8 cellular contexts compared by ENCODE assay signal in the genomic region with DNA sequence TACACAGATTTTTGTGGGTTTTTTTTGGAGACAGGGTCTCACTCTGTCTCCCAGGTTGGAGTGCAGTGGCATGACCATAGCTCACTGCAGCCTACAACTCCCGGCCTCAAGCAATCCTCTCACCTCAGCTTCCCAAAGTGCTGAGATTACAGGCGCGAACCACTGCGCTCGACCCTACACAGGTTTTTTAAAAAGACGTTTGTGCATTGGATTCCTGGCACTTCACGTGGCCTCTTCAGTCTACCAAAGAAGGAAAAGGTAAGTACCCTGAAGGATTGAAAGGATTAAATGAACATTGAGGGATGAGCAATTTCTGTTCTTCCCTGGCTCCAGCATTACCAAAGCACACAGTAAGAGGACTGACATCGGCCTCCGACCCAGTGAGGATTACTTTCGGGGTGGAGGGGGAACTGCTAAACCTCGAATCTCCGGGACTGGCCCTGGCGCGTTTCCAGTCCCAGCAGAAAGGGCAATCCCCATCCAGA. TPM values are rescaled to one million over a fixed set of nuclear protein-coding genes. Genes with fewer than 3 reads are reported as not detected.
DNase-seq lines count a peak whose midpoint lies in the region; ATAC-seq, FAIRE-seq and TF ChIP-seq lines count a peak whose summit lies in the region.

No MANE protein-coding gene starts in this region.

- peak overlapping the region; percentile 89 to 100 (median 98) for H3K4me3 ChIP-seq in BLaER1 treated with 17β-estradiol and CSF1 and Interleukin-3, amounts not matched to agents 10 nM and 100 nM
- no peak overlapping the region for H3K4me3 ChIP-seq in KMS-11 (IDR thresholded peaks at IDR 0.05; ENCODE audit: insufficient read depth, low read depth, low read length)

- H3K27ac Mint-ChIP-seq in dendritic cell treated with granulocyte-macrophage colony-stimulating factor and Interleukin-4, amounts not matched to agents 40 ng/mL and 50 ng/mL, for 4 days = peak overlapping the region; percentile 91
- H3K27ac Mint-ChIP-seq in nephron progenitor cell = peak overlapping the region; percentile 51

- peaks cover 44% of the 10 kb centered on the region for H3K79me2 ChIP-seq in KMS-11 (ENCODE audit: insufficient read depth, low read depth)

- no peak for TF ChIP-seq CTCF in KMS-11 (conservative IDR thresholded peaks at IDR 0.05; ENCODE audit: low read depth, low read length)
- TF ChIP-seq CTCF in nephron progenitor cell (IDR thresholded peaks at IDR 0.05) = no peak

- H3K9me3 Mint-ChIP-seq in dendritic cell treated with granulocyte-macrophage colony-stimulating factor and Interleukin-4, amounts not matched to agents 40 ng/mL and 50 ng/mL, for 4 days = no peaks in the 10 kb centered on the region
- no peaks in the 10 kb centered on the region for H3K9me3 Mint-ChIP-seq in nephron progenitor cell

- ATAC-seq in HG03135 (IDR thresholded peaks at IDR 0.05; ENCODE audit: unreplicated experiment) = no peak
- no peak for ATAC-seq in GM21825 (IDR thresholded peaks at IDR 0.05; ENCODE audit: unreplicated experiment)

- H3K27me3 Mint-ChIP-seq in dendritic cell treated with granulocyte-macrophage colony-stimulating factor and Interleukin-4, amounts not matched to agents 40 ng/mL and 50 ng/mL, for 4 days = no peaks in the 10 kb centered on the region
- peaks cover 28% of the 10 kb centered on the region for H3K27me3 Mint-ChIP-seq in nephron progenitor cell (ENCODE audit: low read depth, poor library complexity)

- peaks cover 34 to 44% (median 39%) of the 10 kb centered on the region in 10 experiments for H3K4me1 ChIP-seq in BLaER1 treated with 17β-estradiol and CSF1 and Interleukin-3, amounts not matched to agents 10 nM and 100 nM
- peaks cover 42% of the 10 kb centered on the region for H3K4me1 ChIP-seq in KMS-11 (ENCODE audit: low read depth, poor library complexity, severe bottlenecking)

- intact Hi-C loops in dendritic cell treated with granulocyte-macrophage colony-stimulating factor and Interleukin-4, amounts not matched to agents 40 ng/mL and 50 ng/mL, for 4 days (cut with micrococcal nuclease) = loop anchor here (5.0 kb wide), 2 partner anchors 82 to 673 kb away; partner anchors contain the start of genes OSER1 and STK4

- H3K27ac ChIP-seq in BLaER1 treated with 17β-estradiol and CSF1 and Interleukin-3, amounts not matched to agents 10 nM and 100 nM = peak overlapping the region in 10 of 11 experiments; percentile 98 to 100 (median 99); a peak in 20 of 22 replicates
- no peak overlapping the region for H3K27ac ChIP-seq in KMS-11

- H3K27me3 ChIP-seq in BLaER1 treated with 17β-estradiol and CSF1 and Interleukin-3, amounts not matched to agents 10 nM and 100 nM = no peaks in the 10 kb centered on the region
- no peaks in the 10 kb centered on the region for H3K27me3 ChIP-seq in KMS-11 (ENCODE audit: insufficient read depth, low read depth)

- no peak; the same call in 1 of the 2 replicates for TF ChIP-seq POLR2A in GM12892 (IDR thresholded peaks at IDR 0.05; ENCODE audit: low read depth, low read length)

- peaks cover 12% of the 10 kb centered on the region for H3K36me3 Mint-ChIP-seq in dendritic cell treated with granulocyte-macrophage colony-stimulating factor and Interleukin-4, amounts not matched to agents 40 ng/mL and 50 ng/mL, for 4 days (ENCODE audit: low read depth)
- H3K36me3 Mint-ChIP-seq in nephron progenitor cell (ENCODE audit: low read depth) = peaks cover 6% of the 10 kb centered on the region

- H3K36me3 ChIP-seq in BLaER1 treated with 17β-estradiol and CSF1 and Interleukin-3, amounts not matched to agents 10 nM and 100 nM = peaks cover 3 to 33% (median 21%) of the 10 kb centered on the region in 11 experiments; a peak in 17 of 22 replicates
- no peaks in the 10 kb centered on the region for H3K36me3 ChIP-seq in KMS-11 (ENCODE audit: insufficient read depth)

- H3K4me1 Mint-ChIP-seq in dendritic cell treated with granulocyte-macrophage colony-stimulating factor and Interleukin-4, amounts not matched to agents 40 ng/mL and 50 ng/mL, for 4 days (ENCODE audit: low read depth) = peaks cover 42% of the 10 kb centered on the region
- peaks cover 47% of the 10 kb centered on the region for H3K4me1 Mint-ChIP-seq in nephron progenitor cell

- H2AFZ ChIP-seq in KMS-11 (ENCODE audit: low read depth) = peak overlapping the region; percentile 64

- no peak for FAIRE-seq in GM12892 (lab: Jason Lieb, UNC)

- H3K9me3 ChIP-seq in BLaER1 treated with 17β-estradiol and CSF1 and Interleukin-3, amounts not matched to agents 10 nM and 100 nM (replicated peaks in 1 of 11) = no peaks in the 10 kb centered on the region

- peak overlapping the region; percentile 69 to 100 (median 99) for H3K9ac ChIP-seq in BLaER1 treated with 17β-estradiol and CSF1 and Interleukin-3, amounts not matched to agents 10 nM and 100 nM
- H3K9ac ChIP-seq in KMS-11 = peak overlapping the region; percentile 87; the same call in 1 of the 2 replicates

- H3K4me3 Mint-ChIP-seq in dendritic cell treated with granulocyte-macrophage colony-stimulating factor and Interleukin-4, amounts not matched to agents 40 ng/mL and 50 ng/mL, for 4 days = peak overlapping the region; percentile 93
- H3K4me3 Mint-ChIP-seq in nephron progenitor cell = peak overlapping the region; percentile 85

- H3K4me2 ChIP-seq in BLaER1 treated with 17β-estradiol and CSF1 and Interleukin-3, amounts not matched to agents 10 nM and 100 nM = peak overlapping the region; percentile 68 to 94 (median 83)
- H3K4me2 ChIP-seq in KMS-11 = peak overlapping the region; percentile 58

- DNase-seq in nephron progenitor cell = no peak
- DNase-seq in central memory CD4-positive, alpha-beta T cell = no peak
- DNase-seq in GM12892 (ENCODE audit: insufficient read length) = no peak

- H4K20me1 ChIP-seq in BLaER1 treated with 17β-estradiol and CSF1 and Interleukin-3, amounts not matched to agents 10 nM and 100 nM = peaks cover 40 to 44% (median 43%) of the 10 kb centered on the region in 11 experiments
- H4K20me1 ChIP-seq in KMS-11 (ENCODE audit: insufficient read depth) = peaks cover 28% of the 10 kb centered on the region

RNA-seq across cellular contexts. Expression of gene YWHAB, which starts 0.6 kb away (rescaled TPM):
- 138 TPM for polyA plus RNA-seq in GM12892 (2012; ENCODE audit: missing spikeins)

RNA-seq across cellular contexts. Expression of gene PABPC1L, which starts 24.9 kb away (rescaled TPM):
- 37.8 TPM for polyA plus RNA-seq in GM12892 (2012; ENCODE audit: missing spikeins)
